In the genomic region with DNA sequence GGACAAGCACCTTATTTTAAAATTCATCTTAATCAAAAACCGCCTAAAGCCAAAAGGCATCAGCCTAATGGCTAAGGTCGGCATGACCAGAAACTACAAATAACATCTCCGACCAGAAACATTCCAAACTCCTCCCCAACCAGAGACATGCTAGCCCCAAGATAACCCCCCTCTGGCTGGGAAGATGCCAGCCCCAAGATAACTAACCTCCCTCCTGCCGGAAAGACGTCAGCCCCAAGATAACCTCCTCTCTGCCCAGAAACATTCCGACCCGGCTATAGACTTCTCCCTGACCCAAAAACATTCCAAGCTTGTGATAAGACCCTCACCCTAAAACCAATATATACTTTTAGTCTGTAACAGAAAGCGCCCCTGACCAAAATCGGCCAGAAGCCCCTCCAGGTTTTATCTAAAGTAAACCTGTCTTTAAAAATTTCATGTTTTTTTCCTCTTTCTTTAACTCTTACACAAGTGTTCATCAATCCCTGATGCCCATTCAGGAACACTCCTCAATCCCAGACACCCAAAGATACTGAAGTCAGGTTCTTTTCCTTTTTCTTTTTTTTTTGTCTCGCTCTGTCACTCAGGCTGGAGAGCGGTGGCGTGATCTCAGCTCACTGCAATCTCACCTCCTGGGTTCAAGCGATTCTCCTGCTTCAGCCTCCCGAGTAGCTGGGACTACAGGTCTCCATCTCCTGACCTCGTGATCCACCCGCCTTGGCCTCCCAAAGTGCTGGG, we compare ENCODE assay signal across 28 cellular contexts. TPM values are rescaled to one million over a fixed set of nuclear protein-coding genes. Genes with fewer than 3 reads are reported as not detected.
"Had no signal": no experiment of that assay in that cellular context is flagged by ENCODE, and none has a peak within 500 bp of the region (broad histone marks: within the 10 kb centered on the region; RNA-seq: fewer than 3 reads in every experiment).

No MANE protein-coding gene starts in this region.

- H3K27me3 ChIP-seq: pancreas, right lobe of liver, SJCRH30 had no signal

- ATAC-seq: activated CD4-positive, alpha-beta T cell treated with anti-CD3 and anti-CD28 coated beads for 36 hours; activated naive CD4-positive, alpha-beta T cell treated with anti-CD3 and anti-CD28 coated beads, Interleukin-2, amount 50 U/mL, for 72 hours; gastroesophageal sphincter; heart left ventricle; pancreas; stimulated activated memory B cell treated with anti-CD40 and anti-IgM and Interleukin-4, amounts not matched to agents 10 μg/mL and 1 μg/mL and 100 μg/mL, for 72 hours; T-cell had no signal

- H3K4me3 Mint-ChIP-seq: activated B cell treated with CpG ODN at 0.5 μM for 24 hours; activated CD4-positive, alpha-beta T cell treated with anti-CD3 and anti-CD28 coated beads for 36 hours; dendritic cell treated with granulocyte-macrophage colony-stimulating factor and Interleukin-4, amounts not matched to agents 40 ng/mL and 50 ng/mL, for 4 days; memory B cell; nephron; stimulated activated memory B cell treated with anti-CD40 and anti-IgM and Interleukin-4, amounts not matched to agents 10 μg/mL and 1 μg/mL and 100 μg/mL, for 72 hours; T-cell; type B pancreatic cell had no signal

- H3K9me3 ChIP-seq: heart left ventricle, neutrophil, pancreas, right lobe of liver, SJCRH30, thoracic aorta had no signal

- H3K36me3 Mint-ChIP-seq: memory B cell; stimulated activated memory B cell treated with anti-CD40 and anti-IgM and Interleukin-4, amounts not matched to agents 10 μg/mL and 1 μg/mL and 100 μg/mL, for 72 hours; T-cell; type B pancreatic cell had no signal

- H3K4me3 ChIP-seq: gastroesophageal sphincter, heart left ventricle, pancreas, right lobe of liver, SJCRH30, thoracic aorta had no signal

- DNase-seq: activated B cell treated with CpG ODN at 0.5 μM for 24 hours; activated CD4-positive, alpha-beta T cell treated with anti-CD3 and anti-CD28 coated beads for 36 hours; activated CD4-positive, alpha-beta T cell treated with anti-CD3 and anti-CD28 coated beads, Interleukin-2, amount 50 U/mL, for 48 hours; amniotic stem cell; effector CD4-positive, alpha-beta T cell; heart left ventricle; pancreas; right lobe of liver; SJCRH30; small intestine; stimulated activated CD4-positive, alpha-beta T cell treated with anti-CD3 and anti-CD28 coated beads, Interleukin-15, amount 100 ng/mL, for 24 hours; T-cell had no signal

- H3K4me1 ChIP-seq: right lobe of liver, SJCRH30 had no signal

- H3K36me3 ChIP-seq: gastroesophageal sphincter, heart left ventricle, neutrophil, pancreas, right lobe of liver, SJCRH30, thoracic aorta had no signal

- H3K27ac ChIP-seq: gastroesophageal sphincter, heart left ventricle, neutrophil, pancreas, right lobe of liver, SJCRH30, thoracic aorta had no signal

- H3K4me1 Mint-ChIP-seq: nephron had no signal

- H3K9me3 Mint-ChIP-seq: activated B cell treated with CpG ODN at 0.5 μM for 24 hours, T-cell, type B pancreatic cell had no signal

- H3K27ac Mint-ChIP-seq: activated B cell treated with CpG ODN at 0.5 μM for 24 hours; activated CD4-positive, alpha-beta T cell treated with anti-CD3 and anti-CD28 coated beads for 36 hours; activated naive CD4-positive, alpha-beta T cell treated with anti-CD3 and anti-CD28 coated beads, Interleukin-2, amount 50 U/mL, for 72 hours; dendritic cell treated with granulocyte-macrophage colony-stimulating factor and Interleukin-4, amounts not matched to agents 40 ng/mL and 50 ng/mL, for 4 days; memory B cell; nephron; stimulated activated memory B cell treated with anti-CD40 and anti-IgM and Interleukin-4, amounts not matched to agents 10 μg/mL and 1 μg/mL and 100 μg/mL, for 72 hours; T-cell; type B pancreatic cell had no signal

RNA-seq across cellular contexts. Expression of gene TLE7, which starts 32.6 kb away (rescaled TPM):
- total RNA-seq: activated B cell treated with CpG ODN at 0.5 μM for 24 hours; activated CD4-positive, alpha-beta T cell treated with anti-CD3 and anti-CD28 coated beads for 36 hours; activated CD8-positive, alpha-beta memory T cell treated with anti-CD3 and anti-CD28 coated beads for 36 hours; activated naive CD4-positive, alpha-beta T cell treated with anti-CD3 and anti-CD28 coated beads, Interleukin-2, amount 50 U/mL, for 72 hours; bronchial epithelial cell; gastroesophageal sphincter; heart left ventricle; lower leg skin; mononuclear cell; myocyte; pancreas; pulmonary artery endothelial cell; right lobe of liver; SJCRH30; T-cell; thoracic aorta had no signal
- polyA plus RNA-seq: esophagus, heart left ventricle, pancreas, small intestine had no signal

RNA-seq across cellular contexts. Expression of gene CALB2, which starts 50.7 kb away (rescaled TPM):
- total RNA-seq: activated B cell treated with CpG ODN at 0.5 μM for 24 hours; activated CD4-positive, alpha-beta T cell treated with anti-CD3 and anti-CD28 coated beads for 36 hours; activated CD8-positive, alpha-beta memory T cell treated with anti-CD3 and anti-CD28 coated beads for 36 hours; activated naive CD4-positive, alpha-beta T cell treated with anti-CD3 and anti-CD28 coated beads, Interleukin-2, amount 50 U/mL, for 72 hours; mononuclear cell; pulmonary artery endothelial cell; right lobe of liver; SJCRH30; T-cell had no signal
